Comparison of ENCODE assay signal across 18 cellular contexts in genomic region chr4:34664051-34664450, GRCh38.
A peak's percentile ranks its signal among the peaks of the same experiment; 100 is the strongest.
DNase-seq lines count a peak whose midpoint lies in the region; ATAC-seq and TF ChIP-seq lines count a peak whose summit lies in the region.
"Had no signal": no experiment of that assay in that cellular context is flagged by ENCODE, and none has a peak within 500 bp of the region (broad histone marks: within the 10 kb centered on the region; RNA-seq: fewer than 3 reads in every experiment).

No MANE protein-coding gene starts in this region.

- H3K9me3 ChIP-seq in neuronal stem cell (replicated peaks in 1 of 2; ENCODE audit: control insufficient read depth in 2 of 2, insufficient read depth in 1 of 2, low read depth in 1 of 2, low read length in 2 of 2) (peaks cover 0 to 2% of the 10 kb centered on the region in 2 donors), upper lobe of left lung (no peaks in the 10 kb centered on the region)
- H3K9me3 ChIP-seq: A549; BLaER1 treated with 17β-estradiol and CSF1 and Interleukin-3, amounts not matched to agents 10 nM and 100 nM; Caco-2 had no signal

- H2AFZ ChIP-seq in neuronal stem cell (ENCODE audit: low read length), result no peak overlapping the region

- no peak overlapping the region for H3K18ac ChIP-seq in neuronal stem cell (ENCODE audit: low read length)

- no peak overlapping the region for H2BK12ac ChIP-seq in neuronal stem cell (ENCODE audit: low read length)

- H2BK5ac ChIP-seq in neuronal stem cell (ENCODE audit: low read length), result no peak overlapping the region

- no peak overlapping the region for H4K8ac ChIP-seq in neuronal stem cell (ENCODE audit: low read depth, low read length)

- no peak for TF ChIP-seq CTCF in chondrocyte (IDR thresholded peaks at IDR 0.05)
- no peak for TF ChIP-seq CTCF in upper lobe of left lung (IDR thresholded peaks at IDR 0.05)

- peak overlapping the region; percentile 75 for H2AK5ac ChIP-seq in neuronal stem cell (ENCODE audit: low read depth, low read length)

- H3K79me1 ChIP-seq in neuronal stem cell (ENCODE audit: low read depth, low read length), result no peaks in the 10 kb centered on the region

- H3K4me1 ChIP-seq in neuronal stem cell (ENCODE audit: control insufficient read depth in 2 of 2, insufficient read depth in 1 of 2, low read depth in 1 of 2, low read length in 2 of 2), result no peaks in the 10 kb centered on the region
- H3K4me1 ChIP-seq in upper lobe of left lung, result no peaks in the 10 kb centered on the region
- H3K4me1 ChIP-seq: A549; BLaER1 treated with 17β-estradiol and CSF1 and Interleukin-3, amounts not matched to agents 10 nM and 100 nM; Caco-2 had no signal

- no peak overlapping the region for H2BK15ac ChIP-seq in neuronal stem cell (ENCODE audit: low read length)

- H3K23ac ChIP-seq in neuronal stem cell (ENCODE audit: low read depth, low read length, poor library complexity), result no peak overlapping the region

- H2BK120ac ChIP-seq in neuronal stem cell (ENCODE audit: low read depth, low read length), result no peak overlapping the region

- H3K27ac Mint-ChIP-seq in chondrocyte (ENCODE audit: unreplicated experiment), result no peak overlapping the region
- H3K27ac Mint-ChIP-seq: B cell; CD4-positive, alpha-beta T cell; CD8-positive, alpha-beta T cell had no signal

- no peak for TF ChIP-seq EP300 in upper lobe of left lung (IDR thresholded peaks at IDR 0.05)

- H3K27me3 Mint-ChIP-seq in chondrocyte (ENCODE audit: low read depth), result no peaks in the 10 kb centered on the region
- H3K27me3 Mint-ChIP-seq: B cell; CD4-positive, alpha-beta T cell had no signal

- H3K4me1 Mint-ChIP-seq in chondrocyte (ENCODE audit: low read depth), result no peaks in the 10 kb centered on the region
- H3K4me1 Mint-ChIP-seq: B cell had no signal

- H3K27ac ChIP-seq in neuronal stem cell (replicated peaks; ENCODE audit: low read length) (no peak overlapping the region), upper lobe of left lung (no peak overlapping the region)
- H3K27ac ChIP-seq: 22Rv1; A549; BLaER1 treated with 17β-estradiol and CSF1 and Interleukin-3, amounts not matched to agents 10 nM and 100 nM; C4-2B had no signal

- H4K91ac ChIP-seq in neuronal stem cell (ENCODE audit: low read depth, low read length, poor library complexity), result no peak overlapping the region

- no peak overlapping the region for H3K4me3 ChIP-seq in neuronal stem cell (ENCODE audit: low read length in 2 of 2)
- H3K4me3 ChIP-seq in upper lobe of left lung, result no peak overlapping the region
- H3K4me3 ChIP-seq: A549; BLaER1 treated with 17β-estradiol and CSF1 and Interleukin-3, amounts not matched to agents 10 nM and 100 nM; GM12878 had no signal

- no peaks in the 10 kb centered on the region for H3K36me3 Mint-ChIP-seq in chondrocyte (ENCODE audit: low read depth)
- H3K36me3 Mint-ChIP-seq: CD8-positive, alpha-beta T cell had no signal

- no peak overlapping the region for H3K4me3 Mint-ChIP-seq in chondrocyte (ENCODE audit: unreplicated experiment)
- H3K4me3 Mint-ChIP-seq: B cell; CD4-positive, alpha-beta T cell; CD8-positive, alpha-beta T cell had no signal

- WGBS in neuronal stem cell (ENCODE audit: extremely low coverage in 2 of 2, insufficient read length in 2 of 2, insufficient replicate concordance in 1 of 2), 2 donors, result no CpG with 5 or more reads among the region's 5 CpGs
- 80 to 84% methylated on average over 2 to 5 of the region's 5 CpGs for WGBS in upper lobe of left lung, 2 donors

- TF ChIP-seq POLR2A in upper lobe of left lung (IDR thresholded peaks at IDR 0.05), result no peak

- H3K9me3 Mint-ChIP-seq in chondrocyte (ENCODE audit: low read depth), result no peaks in the 10 kb centered on the region

- H3K9ac ChIP-seq in neuronal stem cell (ENCODE audit: low read depth, low read length, poor library complexity), result no peak overlapping the region
- H3K9ac ChIP-seq: BLaER1 treated with 17β-estradiol and CSF1 and Interleukin-3, amounts not matched to agents 10 nM and 100 nM had no signal

- H3K14ac ChIP-seq in neuronal stem cell (ENCODE audit: low read length), result no peak overlapping the region

- H3K27me3 ChIP-seq in neuronal stem cell (ENCODE audit: control insufficient read depth in 3 of 3, insufficient read depth in 3 of 3, low read depth in 1 of 3, low read length in 3 of 3) (no peaks in the 10 kb centered on the region), upper lobe of left lung (no peaks in the 10 kb centered on the region)
- H3K27me3 ChIP-seq: BLaER1 treated with 17β-estradiol and CSF1 and Interleukin-3, amounts not matched to agents 10 nM and 100 nM had no signal

- DNase-seq in chondrocyte (ENCODE audit: low spot score) (peak; percentile 68), neuronal stem cell (ENCODE audit: low spot score) (no peak), upper lobe of left lung (peak in 1 of 2 donors; percentile 20), GF-D8 (lab: John Stamatoyannopoulos, UW) (no peak)
- DNase-seq: AML-193; Caco-2; Calu3; CD4-positive, alpha-beta T cell; CD8-positive, alpha-beta T cell; DMS79 treated with DMSO at 0.1 percent for 48 hours had no signal

- no peak overlapping the region for H3K4me2 ChIP-seq in neuronal stem cell (ENCODE audit: insufficient read depth, low read length, poor library complexity, severe bottlenecking)
- H3K4me2 ChIP-seq: A549; BLaER1 treated with 17β-estradiol and CSF1 and Interleukin-3, amounts not matched to agents 10 nM and 100 nM had no signal

- H3K36me3 ChIP-seq in neuronal stem cell (replicated peaks in 1 of 2; ENCODE audit: control insufficient read depth in 2 of 2, insufficient read depth in 2 of 2, low read length in 2 of 2), result no peaks in the 10 kb centered on the region
- no peaks in the 10 kb centered on the region for H3K36me3 ChIP-seq in upper lobe of left lung
- H3K36me3 ChIP-seq: BLaER1 treated with 17β-estradiol and CSF1 and Interleukin-3, amounts not matched to agents 10 nM and 100 nM had no signal

- ATAC-seq in upper lobe of left lung (ENCODE audit: low FRiP score in 2 of 2) (peak; percentile 15 to 32), HG02678 (IDR thresholded peaks at IDR 0.05; ENCODE audit: unreplicated experiment) (no peak), GM18861 (IDR thresholded peaks at IDR 0.05; ENCODE audit: unreplicated experiment) (no peak)
- ATAC-seq: A549; CD8-positive, alpha-beta T cell; GM12878 had no signal

- H3K4ac ChIP-seq in neuronal stem cell (ENCODE audit: low read length), result no peak overlapping the region

Comparison
In these comparisons a context has a peak if more than half of its experiments do, and no peak if none do; other contexts are left out.
1. ATAC-seq: peak in upper lobe of left lung (2 of 2); none in HG02678 (single experiment) and GM18861 (single experiment).